20 cellular contexts compared by ENCODE assay signal in the genomic region with DNA sequence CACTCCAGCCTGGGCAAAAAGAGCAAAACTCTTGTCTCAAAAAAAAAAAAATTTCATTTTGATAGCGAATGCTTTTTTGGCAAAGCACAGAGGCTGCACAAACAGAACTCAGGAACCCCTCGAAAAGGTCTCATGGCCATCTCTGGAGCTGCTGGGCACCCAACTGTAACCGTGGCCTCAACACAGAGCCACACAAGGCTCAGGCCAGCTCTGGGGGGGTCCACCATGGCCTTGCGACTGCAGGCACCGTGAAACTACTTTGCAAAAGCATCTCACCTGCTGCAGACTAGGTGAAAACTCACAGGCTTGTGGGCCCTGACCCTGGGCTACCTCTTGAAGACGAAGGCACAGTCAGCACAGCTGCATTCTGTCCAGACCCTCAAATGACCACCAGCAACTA.
"Had no signal": no experiment of that assay in that cellular context is flagged by ENCODE, and none has a peak within 500 bp of the region (broad histone marks: within the 10 kb centered on the region; RNA-seq: fewer than 3 reads in every experiment).

No MANE protein-coding gene starts in this region.

- H3K27ac Mint-ChIP-seq: activated CD8-positive, alpha-beta T cell treated with anti-CD3 and anti-CD28 coated beads for 36 hours; activated naive CD8-positive, alpha-beta T cell treated with anti-CD3 and anti-CD28 coated beads, Interleukin-2, amount 10 ng/mL, durations not matched to agents 7 days and 5 days; T-cell had no signal

- H3K4me3 ChIP-seq: adrenal gland had no signal

- H3K4me3 Mint-ChIP-seq: activated CD8-positive, alpha-beta T cell treated with anti-CD3 and anti-CD28 coated beads for 36 hours; activated naive CD8-positive, alpha-beta T cell treated with anti-CD3 and anti-CD28 coated beads, Interleukin-2, amount 10 ng/mL, durations not matched to agents 7 days and 5 days; T-cell had no signal

- H3K9me3 ChIP-seq: adrenal gland had no signal

- H3K9me3 Mint-ChIP-seq: activated CD8-positive, alpha-beta T cell treated with anti-CD3 and anti-CD28 coated beads for 36 hours; activated naive CD8-positive, alpha-beta T cell treated with anti-CD3 and anti-CD28 coated beads, Interleukin-2, amount 10 ng/mL, durations not matched to agents 7 days and 5 days; T-cell had no signal

- ATAC-seq: activated CD4-positive, CD25-positive, alpha-beta regulatory T cell treated with anti-CD3 and anti-CD28 coated beads, Interleukin-2, amount 50 U/mL, for 24 hours; activated CD8-positive, alpha-beta T cell treated with anti-CD3 and anti-CD28 coated beads for 36 hours; PC-3; T-cell had no signal

- H3K27me3 ChIP-seq: adrenal gland had no signal

- DNase-seq: activated CD4-positive, alpha-beta T cell treated with anti-CD3 and anti-CD28 coated beads for 4 hours; activated CD8-positive, alpha-beta memory T cell treated with anti-CD3 and anti-CD28 coated beads, Interleukin-2, amount 50 U/mL, for 4 hours; activated CD8-positive, alpha-beta T cell treated with anti-CD3 and anti-CD28 coated beads for 36 hours; activated naive CD4-positive, alpha-beta T cell treated with anti-CD3 and anti-CD28 coated beads, Interleukin-2, amount 50 U/mL, for 16 hours; activated naive CD8-positive, alpha-beta T cell treated with anti-CD3 and anti-CD28 coated beads, Interleukin-2, amount 10 ng/mL, durations not matched to agents 7 days and 5 days; adrenal gland; anterior cingulate cortex; Kasumi-1; KBM-7; NCI-H1105 treated with DMSO at 0.1 percent for 48 hours; NCI-H1436 treated with DMSO at 0.1 percent for 48 hours; NCI-H187; NCI-H2081; NCI-H446; NCI-H524; PC-3; SIG-M5; T-cell; WERI-Rb-1 had no signal

- H3K27ac ChIP-seq: adrenal gland, WERI-Rb-1 had no signal

- H3K36me3 Mint-ChIP-seq: activated naive CD8-positive, alpha-beta T cell treated with anti-CD3 and anti-CD28 coated beads, Interleukin-2, amount 10 ng/mL, durations not matched to agents 7 days and 5 days; T-cell had no signal

- H3K27me3 Mint-ChIP-seq: activated CD8-positive, alpha-beta T cell treated with anti-CD3 and anti-CD28 coated beads for 36 hours; activated naive CD8-positive, alpha-beta T cell treated with anti-CD3 and anti-CD28 coated beads, Interleukin-2, amount 10 ng/mL, durations not matched to agents 7 days and 5 days; T-cell had no signal
